Comparison of ENCODE assay signal across 31 cellular contexts in the genomic region with DNA sequence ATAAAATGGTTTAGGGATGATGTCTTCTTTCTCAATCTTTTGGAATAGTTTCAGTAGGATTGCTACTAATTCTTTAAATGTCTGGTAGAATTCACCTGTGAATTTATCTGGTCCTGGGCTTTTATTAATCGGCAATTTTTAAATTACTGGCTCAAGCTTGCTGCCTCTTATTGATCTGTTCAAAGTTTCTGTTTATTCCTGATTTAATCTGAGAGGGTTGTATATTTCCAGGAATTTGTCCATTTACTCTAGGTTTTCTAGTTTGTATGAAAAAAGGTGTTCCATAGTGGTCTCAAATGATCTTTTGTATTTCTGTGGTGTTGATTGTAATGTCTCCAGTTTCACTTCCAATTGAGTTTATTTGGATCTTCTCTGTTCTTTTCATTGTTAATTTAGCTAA.
"Had no signal": no experiment of that assay in that cellular context is flagged by ENCODE, and none has a peak within 500 bp of the region (broad histone marks: within the 10 kb centered on the region; RNA-seq: fewer than 3 reads in every experiment).

No MANE protein-coding gene starts in this region.

- H3K4me3 Mint-ChIP-seq: naive thymus-derived CD4-positive, alpha-beta T cell; natural killer cell; nephron; neural progenitor cell; stimulated activated memory B cell treated with anti-CD40 and anti-IgM and Interleukin-4, amounts not matched to agents 10 μg/mL and 1 μg/mL and 100 μg/mL, for 72 hours; stimulated activated naive CD8-positive, alpha-beta T cell treated with anti-CD3 and anti-CD28 coated beads, Interleukin-15, Interleukin-2, amounts not matched to agents 100 ng/mL and 50 ng/mL, for 24 hours had no signal

- H3K9ac ChIP-seq: neural progenitor cell, parathyroid adenoma had no signal

- H3K4me2 ChIP-seq: neural progenitor cell, smooth muscle cell had no signal

- H3K9me3 ChIP-seq: ovary, thyroid gland, vagina had no signal

- H3K27me3 Mint-ChIP-seq: progenitor cell of endocrine pancreas had no signal

- H3K79me2 ChIP-seq: parathyroid adenoma had no signal

- H3K4me1 ChIP-seq: neural progenitor cell, parathyroid adenoma, psoas muscle, spleen, stomach, thyroid gland, tibial nerve, upper lobe of left lung, vagina had no signal

- DNase-seq: naive thymus-derived CD4-positive, alpha-beta T cell; natural killer cell; occipital lobe; ovary; posterior cingulate gyrus; psoas muscle; right cardiac atrium; spleen; stimulated activated CD4-positive, alpha-beta T cell treated with anti-CD3 and anti-CD28 coated beads, Interleukin-12 subunit alpha, Interleukin-12 subunit beta, amount 100 ng/mL, for 4 hours; stimulated activated CD4-positive, alpha-beta T cell treated with anti-CD3 and anti-CD28 coated beads, Interleukin-1b, Interleukin-23, amount 100 ng/mL, for 48 hours; stimulated activated CD4-positive, alpha-beta T cell treated with anti-CD3 and anti-CD28 coated beads, Interleukin-4, amount 100 ng/mL, for 1 hour; stimulated activated CD4-positive, alpha-beta T cell treated with anti-CD3 and anti-CD28 coated beads, Interleukin-4, amount 100 ng/mL, for 4 hours; stimulated activated CD8-positive, alpha-beta memory T cell treated with anti-CD3 and anti-CD28 coated beads, Interleukin-4, amount 100 ng/mL, for 48 hours; stimulated activated naive CD4-positive, alpha-beta T cell; stomach; thyroid gland; trophoblast cell; upper lobe of left lung had no signal

- H3K4me3 ChIP-seq: neural progenitor cell, ovary, psoas muscle, skin epidermis, smooth muscle cell, spleen, stomach, thoracic aorta, thyroid gland, tibial nerve, upper lobe of left lung, vagina had no signal

- H3K27ac Mint-ChIP-seq: naive thymus-derived CD4-positive, alpha-beta T cell; natural killer cell; nephron; neural progenitor cell; progenitor cell of endocrine pancreas; stimulated activated memory B cell treated with anti-CD40 and anti-IgM and Interleukin-4, amounts not matched to agents 10 μg/mL and 1 μg/mL and 100 μg/mL, for 72 hours; stimulated activated naive CD8-positive, alpha-beta T cell treated with anti-CD3 and anti-CD28 coated beads, Interleukin-15, Interleukin-2, amounts not matched to agents 100 ng/mL and 50 ng/mL, for 24 hours had no signal

- H3K36me3 ChIP-seq: neural progenitor cell, ovary, spleen, stomach, thoracic aorta, thyroid gland, tibial nerve, upper lobe of left lung, vagina had no signal

- H3K27me3 ChIP-seq: neural progenitor cell, ovary, spleen, stomach, thyroid gland, tibial nerve, upper lobe of left lung, vagina had no signal

- FAIRE-seq: urothelium cell line had no signal

- ATAC-seq: naive thymus-derived CD4-positive, alpha-beta T cell; natural killer cell; psoas muscle; sciatic nerve; stimulated activated memory B cell treated with anti-CD40 and anti-IgM and Interleukin-4, amounts not matched to agents 10 μg/mL and 1 μg/mL and 100 μg/mL, for 72 hours had no signal

- H3K4me1 Mint-ChIP-seq: naive thymus-derived CD4-positive, alpha-beta T cell; natural killer cell; nephron; neural progenitor cell; stimulated activated memory B cell treated with anti-CD40 and anti-IgM and Interleukin-4, amounts not matched to agents 10 μg/mL and 1 μg/mL and 100 μg/mL, for 72 hours had no signal

- H3K27ac ChIP-seq: neural progenitor cell, ovary, parathyroid adenoma, psoas muscle, skin epidermis, spleen, stomach, thyroid gland, tibial nerve, upper lobe of left lung, vagina had no signal

- H3K36me3 Mint-ChIP-seq: neural progenitor cell; stimulated activated memory B cell treated with anti-CD40 and anti-IgM and Interleukin-4, amounts not matched to agents 10 μg/mL and 1 μg/mL and 100 μg/mL, for 72 hours had no signal

- H2AFZ ChIP-seq: parathyroid adenoma had no signal
